1 cellular context compared by ENCODE assay signal in genomic region chr7:158631574-158632195, GRCh38.
TF ChIP-seq lines count a peak whose summit lies in the region.

No MANE protein-coding gene starts in this region.

TF ChIP-seq in IMR-90, 13 proteins besides CTCF, POLR2A, EP300 and RAD21:
- no peak for TF ChIP-seq SMC3 (IDR thresholded peaks at IDR 0.05; ENCODE audit: low read depth, low read length)
- TF ChIP-seq BHLHE40 (IDR thresholded peaks at IDR 0.05; ENCODE audit: low read depth, low read length): no peak
- TF ChIP-seq MXI1 (IDR thresholded peaks at IDR 0.05; ENCODE audit: borderline replicate concordance, low read depth, low read length): no peak
- TF ChIP-seq, protein P1, sequence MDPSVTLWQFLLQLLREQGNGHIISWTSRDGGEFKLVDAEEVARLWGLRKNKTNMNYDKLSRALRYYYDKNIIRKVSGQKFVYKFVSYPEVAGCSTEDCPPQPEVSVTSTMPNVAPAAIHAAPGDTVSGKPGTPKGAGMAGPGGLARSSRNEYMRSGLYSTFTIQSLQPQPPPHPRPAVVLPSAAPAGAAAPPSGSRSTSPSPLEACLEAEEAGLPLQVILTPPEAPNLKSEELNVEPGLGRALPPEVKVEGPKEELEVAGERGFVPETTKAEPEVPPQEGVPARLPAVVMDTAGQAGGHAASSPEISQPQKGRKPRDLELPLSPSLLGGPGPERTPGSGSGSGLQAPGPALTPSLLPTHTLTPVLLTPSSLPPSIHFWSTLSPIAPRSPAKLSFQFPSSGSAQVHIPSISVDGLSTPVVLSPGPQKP (IDR thresholded peaks at IDR 0.05; ENCODE audit: borderline replicate concordance, low read depth, low read length): no peak
- TF ChIP-seq NFE2L2 (IDR thresholded peaks at IDR 0.05; ENCODE audit: low read depth, low read length): no peak
- TF ChIP-seq CHD1 (IDR thresholded peaks at IDR 0.05; ENCODE audit: low read depth, low read length): no peak
